Comparison of ENCODE assay signal across 18 cellular contexts in genomic region chr2:207227749-207228145, GRCh38.
A peak's percentile ranks its signal among the peaks of the same experiment; 100 is the strongest.
DNase-seq lines count a peak whose midpoint lies in the region; ATAC-seq lines count a peak whose summit lies in the region.
"Had no signal": no experiment of that assay in that cellular context is flagged by ENCODE, and none has a peak within 500 bp of the region (broad histone marks: within the 10 kb centered on the region; RNA-seq: fewer than 3 reads in every experiment).

No MANE protein-coding gene starts in this region.

- no peak for ATAC-seq in HG03469 (IDR thresholded peaks at IDR 0.05; ENCODE audit: unreplicated experiment)
- ATAC-seq in activated CD8-positive, alpha-beta T cell treated with anti-CD3 and anti-CD28 coated beads, Interleukin-2, amount 10 ng/mL, durations not matched to agents 7 days and 5 days, result no peak
- ATAC-seq: activated CD4-positive, CD25-positive, alpha-beta regulatory T cell treated with anti-CD3 and anti-CD28 coated beads, Interleukin-2, amount 50 U/mL, for 24 hours; HepG2; left lobe of liver had no signal

- peaks cover 43% of the 10 kb centered on the region for H3K4me1 Mint-ChIP-seq in activated CD8-positive, alpha-beta T cell treated with anti-CD3 and anti-CD28 coated beads, Interleukin-2, amount 10 ng/mL, durations not matched to agents 7 days and 5 days (ENCODE audit: low read depth)

- H3K9ac ChIP-seq in HUES64 (ENCODE audit: low read depth, low read length) (no peak overlapping the region), stomach smooth muscle (ENCODE audit: low read length in 2 of 2) (peak overlapping the region; percentile 36 to 47)
- H3K9ac ChIP-seq: SK-N-SH had no signal

- peaks cover 50% of the 10 kb centered on the region for H3K4me1 ChIP-seq in HUES64 (ENCODE audit: insufficient read depth, low read length)
- peaks cover 62% of the 10 kb centered on the region for H3K4me1 ChIP-seq in mesodermal cell (ENCODE audit: control insufficient read depth, insufficient read depth, low read length, poor library complexity, severe bottlenecking)
- peaks cover 39% of the 10 kb centered on the region for H3K4me1 ChIP-seq in stomach smooth muscle (ENCODE audit: control insufficient read depth, insufficient read depth, low read length)

- no peak overlapping the region for H3K4me3 ChIP-seq in HUES64 (ENCODE audit: low read length)
- no peak overlapping the region for H3K4me3 ChIP-seq in mesodermal cell (ENCODE audit: extremely low read depth, insufficient read depth, low read length, poor library complexity, severe bottlenecking)
- H3K4me3 ChIP-seq in stomach smooth muscle (ENCODE audit: low read length in 2 of 2), result peak overlapping the region; percentile 42 to 62
- H3K4me3 ChIP-seq: Peyer's patch, spleen had no signal

- H3K27me3 Mint-ChIP-seq in activated CD8-positive, alpha-beta T cell treated with anti-CD3 and anti-CD28 coated beads, Interleukin-2, amount 10 ng/mL, durations not matched to agents 7 days and 5 days (ENCODE audit: low read depth), result no peaks in the 10 kb centered on the region
- H3K27me3 Mint-ChIP-seq: CD4-positive, alpha-beta T cell had no signal

- POLR2A ChIA-PET in activated CD8-positive, alpha-beta T cell treated with anti-CD3 and anti-CD28 coated beads, Interleukin-2, amount 10 ng/mL, durations not matched to agents 7 days and 5 days (lab: Charles Lee), result interaction anchor here (1.2 kb wide), 1 partner anchor 12 kb away, joined by 3 read pairs; no protein-coding TSS in a partner anchor

- H3K36me3 ChIP-seq in HUES64 (ENCODE audit: insufficient read depth, low read length), result no peaks in the 10 kb centered on the region
- no peaks in the 10 kb centered on the region for H3K36me3 ChIP-seq in mesodermal cell (ENCODE audit: control insufficient read depth, insufficient read depth, low read length)
- no peaks in the 10 kb centered on the region for H3K36me3 ChIP-seq in stomach smooth muscle (ENCODE audit: control insufficient read depth in 2 of 2, insufficient read depth in 2 of 2, low read length in 2 of 2)
- H3K36me3 ChIP-seq: Peyer's patch, spleen had no signal

- H3K27ac ChIP-seq in HUES64 (ENCODE audit: low read depth, low read length) (peak overlapping the region; percentile 11; the same call in 1 of the 2 replicates), cingulate gyrus (ENCODE audit: low read depth, low read length) (peak overlapping the region; percentile 66), mesodermal cell (ENCODE audit: low read depth, low read length, severe bottlenecking) (peak overlapping the region; percentile 92), stomach smooth muscle (ENCODE audit: low read length) (peak overlapping the region; percentile 80)

- no peak for DNase-seq in NCI-H1694 (lab: John Stamatoyannopoulos, UW)
- DNase-seq in stimulated activated CD8-positive, alpha-beta memory T cell treated with anti-CD3 and anti-CD28 coated beads, Interleukin-4, amount 100 ng/mL, for 48 hours, result no peak
- DNase-seq in activated CD8-positive, alpha-beta T cell treated with anti-CD3 and anti-CD28 coated beads, Interleukin-2, amount 10 ng/mL, durations not matched to agents 7 days and 5 days, result no peak
- DNase-seq: activated effector memory CD4-positive, alpha-beta T cell treated with anti-CD3 and anti-CD28 coated beads, Interleukin-2, amount 50 U/mL, for 16 hours; amniotic stem cell; CD4-positive, alpha-beta T cell; Peyer's patch; SK-N-SH; spleen; T-helper 9 cell had no signal

- H3K27ac Mint-ChIP-seq in activated CD8-positive, alpha-beta T cell treated with anti-CD3 and anti-CD28 coated beads, Interleukin-2, amount 10 ng/mL, durations not matched to agents 7 days and 5 days, result no peak overlapping the region
- H3K27ac Mint-ChIP-seq: CD4-positive, alpha-beta T cell had no signal

- H3K27me3 ChIP-seq in HUES64 (ENCODE audit: insufficient read depth, low read length) (no peaks in the 10 kb centered on the region), stomach smooth muscle (ENCODE audit: control insufficient read depth in 1 of 2, insufficient read depth in 2 of 2, low read length in 2 of 2) (no peaks in the 10 kb centered on the region)
- H3K27me3 ChIP-seq: Peyer's patch, spleen had no signal

- no peak overlapping the region for H3K4me3 Mint-ChIP-seq in activated CD8-positive, alpha-beta T cell treated with anti-CD3 and anti-CD28 coated beads, Interleukin-2, amount 10 ng/mL, durations not matched to agents 7 days and 5 days
- H3K4me3 Mint-ChIP-seq: CD4-positive, alpha-beta T cell had no signal

- H3K9me3 ChIP-seq in HUES64 (ENCODE audit: insufficient read depth, low read depth, low read length) (no peaks in the 10 kb centered on the region), mesodermal cell (ENCODE audit: control insufficient read depth, low read length) (no peaks in the 10 kb centered on the region), stomach smooth muscle (ENCODE audit: control insufficient read depth in 2 of 2, low read length in 2 of 2) (no peaks in the 10 kb centered on the region)
- H3K9me3 ChIP-seq: Peyer's patch, SK-N-SH, spleen had no signal

- no peaks in the 10 kb centered on the region for H3K9me3 Mint-ChIP-seq in activated CD8-positive, alpha-beta T cell treated with anti-CD3 and anti-CD28 coated beads, Interleukin-2, amount 10 ng/mL, durations not matched to agents 7 days and 5 days (ENCODE audit: insufficient read depth)
- H3K9me3 Mint-ChIP-seq: CD4-positive, alpha-beta T cell had no signal

- WGBS in HUES64, result 74% methylated on average over 3 of the region's 3 CpGs
- WGBS in mesodermal cell (ENCODE audit: insufficient coverage in 2 of 2), 2 experiments, result 83 to 95% methylated on average over 2 of the region's 3 CpGs

- H3K36me3 Mint-ChIP-seq in activated CD8-positive, alpha-beta T cell treated with anti-CD3 and anti-CD28 coated beads, Interleukin-2, amount 10 ng/mL, durations not matched to agents 7 days and 5 days (ENCODE audit: low read depth), result no peaks in the 10 kb centered on the region

- CTCF ChIA-PET in activated CD8-positive, alpha-beta T cell treated with anti-CD3 and anti-CD28 coated beads, Interleukin-2, amount 10 ng/mL, durations not matched to agents 7 days and 5 days (lab: Charles Lee), result no interaction called here

Comparison
In these comparisons a context has a peak if more than half of its experiments do, and no peak if none do; other contexts are left out.
1. H3K27ac ChIP-seq: peak in every context shown above with its lines; median percentile 92 in mesodermal cell; 80 in stomach smooth muscle; 66 in cingulate gyrus; 11 in HUES64.
2. H3K4me3 ChIP-seq: peak in stomach smooth muscle (2 of 2); none in HUES64 (single experiment) and mesodermal cell (single experiment).